39 cellular contexts compared by ENCODE assay signal in the genomic region with DNA sequence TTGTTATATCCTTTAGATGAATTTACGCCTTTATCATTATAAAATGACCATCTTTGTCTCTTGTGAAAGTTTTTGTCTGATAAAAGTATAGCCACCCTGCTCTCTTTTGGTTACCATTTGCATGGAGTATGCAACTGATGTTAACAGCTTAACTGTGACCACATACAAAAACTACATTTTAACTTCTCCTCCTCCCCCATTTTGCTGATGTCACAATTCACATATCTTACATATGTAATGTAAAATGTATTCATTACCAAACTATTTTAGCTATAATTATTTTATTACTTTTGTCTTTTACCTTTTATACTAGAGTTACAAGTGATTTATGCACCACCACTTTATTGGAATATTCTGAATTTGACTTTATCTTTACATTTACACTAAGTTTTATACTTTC.
"Had no signal": no experiment of that assay in that cellular context is flagged by ENCODE, and none has a peak within 500 bp of the region (broad histone marks: within the 10 kb centered on the region; RNA-seq: fewer than 3 reads in every experiment).

No MANE protein-coding gene starts in this region.

- H3K27me3 ChIP-seq: adrenal gland, ascending aorta, body of pancreas, brain microvascular endothelial cell, breast epithelium, cardiac muscle cell had no signal

- ATAC-seq: activated naive CD4-positive, alpha-beta T cell treated with anti-CD3 and anti-CD28 coated beads, Interleukin-2, amount 50 U/mL, for 72 hours; activated T-cell treated with anti-CD3 and anti-CD28 coated beads, Interleukin-2, amount 50 U/mL, for 4 hours; activated T-cell treated with anti-CD3 and anti-CD28 coated beads, Interleukin-2, amount 50 U/mL, for 72 hours; activated T-helper 17 cell treated with anti-CD3 and anti-CD28 coated beads, Interleukin-2, amount 50 U/mL, for 72 hours; body of pancreas had no signal

- H3K27ac ChIP-seq: adrenal gland, ascending aorta, body of pancreas, brain microvascular endothelial cell, breast epithelium, cardiac muscle cell had no signal

- H3K27me3 Mint-ChIP-seq: activated naive CD4-positive, alpha-beta T cell treated with anti-CD3 and anti-CD28 coated beads, Interleukin-2, amount 10 ng/mL, durations not matched to agents 7 days and 5 days; activated naive CD4-positive, alpha-beta T cell treated with anti-CD3 and anti-CD28 coated beads, Interleukin-2, amount 50 U/mL, for 24 hours; activated naive CD8-positive, alpha-beta T cell; activated naive CD8-positive, alpha-beta T cell treated with anti-CD3 and anti-CD28 coated beads for 36 hours; activated naive CD8-positive, alpha-beta T cell treated with anti-CD3 and anti-CD28 coated beads, Interleukin-2, amount 10 ng/mL, durations not matched to agents 7 days and 5 days; activated T-cell treated with anti-CD3 and anti-CD28 coated beads, Interleukin-2, amount 50 U/mL, for 24 hours; activated T-helper 17 cell treated with anti-CD3 and anti-CD28 coated beads, Interleukin-2, amount 50 U/mL, for 72 hours; brain; central memory CD8-positive, alpha-beta T cell had no signal

- H3K4me3 ChIP-seq: adrenal gland, ascending aorta, body of pancreas, breast epithelium, cardiac muscle cell had no signal

- H3K4me3 Mint-ChIP-seq: activated naive CD4-positive, alpha-beta T cell treated with anti-CD3 and anti-CD28 coated beads for 36 hours; activated naive CD4-positive, alpha-beta T cell treated with anti-CD3 and anti-CD28 coated beads, Interleukin-2, amount 10 ng/mL, durations not matched to agents 7 days and 5 days; activated naive CD4-positive, alpha-beta T cell treated with anti-CD3 and anti-CD28 coated beads, Interleukin-2, amount 50 U/mL, for 24 hours; activated naive CD8-positive, alpha-beta T cell; activated naive CD8-positive, alpha-beta T cell treated with anti-CD3 and anti-CD28 coated beads for 36 hours; activated naive CD8-positive, alpha-beta T cell treated with anti-CD3 and anti-CD28 coated beads, Interleukin-2, amount 10 ng/mL, durations not matched to agents 7 days and 5 days; activated T-cell treated with anti-CD3 and anti-CD28 coated beads, Interleukin-2, amount 50 U/mL, for 24 hours; activated T-cell treated with anti-CD3 and anti-CD28 coated beads, Interleukin-2, amount 50 U/mL, for 4 hours; activated T-cell treated with anti-CD3 and anti-CD28 coated beads, Interleukin-2, amount 50 U/mL, for 72 hours; activated T-helper 1 cell treated with anti-CD3 and anti-CD28 coated beads, Interleukin-12 subunit alpha, Interleukin-12 subunit beta, Interleukin-2, Interleukin-4 antibody, amounts not matched to agents 30 ng/mL and 10 ng/mL and 1 ng/mL, durations not matched to agents 14 hours and 24 hours and 36 hours; activated T-helper 17 cell treated with anti-CD3 and anti-CD28 coated beads, Interleukin-2, amount 50 U/mL, for 72 hours; brain; central memory CD8-positive, alpha-beta T cell had no signal

- H3K4me1 ChIP-seq: adrenal gland, ascending aorta, body of pancreas, breast epithelium had no signal

- H3K4me1 Mint-ChIP-seq: activated naive CD4-positive, alpha-beta T cell treated with anti-CD3 and anti-CD28 coated beads, Interleukin-2, amount 10 ng/mL, durations not matched to agents 7 days and 5 days; activated naive CD4-positive, alpha-beta T cell treated with anti-CD3 and anti-CD28 coated beads, Interleukin-2, amount 50 U/mL, for 24 hours; activated naive CD8-positive, alpha-beta T cell treated with anti-CD3 and anti-CD28 coated beads for 36 hours; activated naive CD8-positive, alpha-beta T cell treated with anti-CD3 and anti-CD28 coated beads, Interleukin-2, amount 10 ng/mL, durations not matched to agents 7 days and 5 days; activated T-helper 17 cell treated with anti-CD3 and anti-CD28 coated beads, Interleukin-2, amount 50 U/mL, for 72 hours; brain; central memory CD8-positive, alpha-beta T cell had no signal

- DNase-seq: activated effector memory CD4-positive, alpha-beta T cell treated with anti-CD3 and anti-CD28 coated beads, Interleukin-2, amount 50 U/mL, for 16 hours; activated effector memory CD4-positive, alpha-beta T cell treated with Interleukin-2 at 50 U/mL for 16 hours; activated gamma-delta T cell; activated gamma-delta T cell treated with Interleukin-2 at 50 U/mL for 16 hours; activated naive CD4-positive, alpha-beta T cell; activated naive CD4-positive, alpha-beta T cell treated with anti-CD3 and anti-CD28 coated beads for 36 hours; activated naive CD4-positive, alpha-beta T cell treated with anti-CD3 and anti-CD28 coated beads, Interleukin-2, amount 10 ng/mL, durations not matched to agents 7 days and 5 days; activated naive CD4-positive, alpha-beta T cell treated with anti-CD3 and anti-CD28 coated beads, Interleukin-2, amount 50 U/mL, for 16 hours; activated naive CD4-positive, alpha-beta T cell treated with Interleukin-2 at 50 U/mL for 16 hours; activated naive CD8-positive, alpha-beta T cell treated with anti-CD3 and anti-CD28 coated beads for 36 hours; activated naive CD8-positive, alpha-beta T cell treated with anti-CD3 and anti-CD28 coated beads, Interleukin-2, amount 10 ng/mL, durations not matched to agents 7 days and 5 days; activated T-cell treated with anti-CD3 and anti-CD28 coated beads, Interleukin-2, amount 50 U/mL, for 1 hour; activated T-cell treated with anti-CD3 and anti-CD28 coated beads, Interleukin-2, amount 50 U/mL, for 24 hours; activated T-cell treated with anti-CD3 and anti-CD28 coated beads, Interleukin-2, amount 50 U/mL, for 4 hours; activated T-cell treated with anti-CD3 and anti-CD28 coated beads, Interleukin-2, amount 50 U/mL, for 48 hours; activated T-cell treated with anti-CD3 and anti-CD28 coated beads, Interleukin-2, amount 50 U/mL, for 72 hours; adrenal gland; amniotic stem cell; amygdala; anterior cingulate cortex; aorta; body of pancreas; brain microvascular endothelial cell; caudate nucleus; central memory CD4-positive, alpha-beta T cell; cerebellar nuclear complex had no signal

- H3K36me3 Mint-ChIP-seq: activated naive CD4-positive, alpha-beta T cell treated with anti-CD3 and anti-CD28 coated beads, Interleukin-2, amount 10 ng/mL, durations not matched to agents 7 days and 5 days; activated naive CD8-positive, alpha-beta T cell treated with anti-CD3 and anti-CD28 coated beads for 36 hours; activated naive CD8-positive, alpha-beta T cell treated with anti-CD3 and anti-CD28 coated beads, Interleukin-2, amount 10 ng/mL, durations not matched to agents 7 days and 5 days had no signal

- FAIRE-seq: astrocyte, bronchial epithelial cell had no signal

- H3K27ac Mint-ChIP-seq: activated naive CD4-positive, alpha-beta T cell treated with anti-CD3 and anti-CD28 coated beads for 36 hours; activated naive CD4-positive, alpha-beta T cell treated with anti-CD3 and anti-CD28 coated beads, Interleukin-2, amount 10 ng/mL, durations not matched to agents 7 days and 5 days; activated naive CD4-positive, alpha-beta T cell treated with anti-CD3 and anti-CD28 coated beads, Interleukin-2, amount 50 U/mL, for 24 hours; activated naive CD4-positive, alpha-beta T cell treated with anti-CD3 and anti-CD28 coated beads, Interleukin-2, amount 50 U/mL, for 72 hours; activated naive CD8-positive, alpha-beta T cell; activated naive CD8-positive, alpha-beta T cell treated with anti-CD3 and anti-CD28 coated beads for 36 hours; activated naive CD8-positive, alpha-beta T cell treated with anti-CD3 and anti-CD28 coated beads, Interleukin-2, amount 10 ng/mL, durations not matched to agents 7 days and 5 days; activated T-cell treated with anti-CD3 and anti-CD28 coated beads, Interleukin-2, amount 50 U/mL, for 24 hours; activated T-cell treated with anti-CD3 and anti-CD28 coated beads, Interleukin-2, amount 50 U/mL, for 72 hours; activated T-helper 1 cell treated with anti-CD3 and anti-CD28 coated beads, Interleukin-12 subunit alpha, Interleukin-12 subunit beta, Interleukin-2, Interleukin-4 antibody, amounts not matched to agents 30 ng/mL and 10 ng/mL and 1 ng/mL, durations not matched to agents 14 hours and 24 hours and 36 hours; activated T-helper 17 cell treated with anti-CD3 and anti-CD28 coated beads, Interleukin-2, amount 50 U/mL, for 72 hours; activated T-helper 2 cell treated with anti-CD3 and anti-CD28 coated beads, Interferon-gamma antibody, Interleukin-2, Interleukin-4, amounts not matched to agents 10 μg/mL and 5 μg/mL and 100 μg/mL, durations not matched to agents 14 hours and 24 hours and 36 hours; brain had no signal

- H3K36me3 ChIP-seq: adrenal gland, brain microvascular endothelial cell, breast epithelium, cardiac muscle cell had no signal
